Comparison of ENCODE assay signal across 1 cellular context in genomic region chr1:211630236-211631081, GRCh38.
TF ChIP-seq lines count a peak whose summit lies in the region.

No MANE protein-coding gene starts in this region.

TF ChIP-seq in HepG2, 621 proteins besides CTCF, POLR2A, EP300 and RAD21 (continued from another document and continues in another):
- no peak for TF ChIP-seq ZNF615 (CRISPR knock-in tag; IDR thresholded peaks at IDR 0.05; ENCODE audit: borderline replicate concordance)
- TF ChIP-seq ZBTB7A (CRISPR knock-in tag; IDR thresholded peaks at IDR 0.05) = no peak
- TF ChIP-seq USF2 (IDR thresholded peaks at IDR 0.05; ENCODE audit: low read depth, low read length) = no peak
- TF ChIP-seq USF2 (CRISPR knock-in tag; IDR thresholded peaks at IDR 0.05; ENCODE audit: borderline replicate concordance) = no peak
- TF ChIP-seq ZNF333 (CRISPR knock-in tag; IDR thresholded peaks at IDR 0.05; ENCODE audit: borderline replicate concordance) = no peak
- TF ChIP-seq NFE2L1 (CRISPR knock-in tag; IDR thresholded peaks at IDR 0.05; ENCODE audit: borderline replicate concordance) = no peak
- TF ChIP-seq POLR2AphosphoS5 (IDR thresholded peaks at IDR 0.05; ENCODE audit: low read depth, low read length) = no peak
- TF ChIP-seq ZNF432 (CRISPR knock-in tag; IDR thresholded peaks at IDR 0.05; ENCODE audit: borderline replicate concordance) = no peak
- TF ChIP-seq SMYD3 (CRISPR knock-in tag; IDR thresholded peaks at IDR 0.05) = no peak
- TF ChIP-seq ZFP91 (CRISPR knock-in tag; IDR thresholded peaks at IDR 0.05; ENCODE audit: borderline replicate concordance) = peak; percentile 62; the same call in 1 of the 2 replicates
- no peak for TF ChIP-seq DR1 (CRISPR knock-in tag; IDR thresholded peaks at IDR 0.05)
- no peak for TF ChIP-seq CBX2 (IDR thresholded peaks at IDR 0.05; ENCODE audit: low read depth, low read length)
- TF ChIP-seq CBX2 (CRISPR knock-in tag; IDR thresholded peaks at IDR 0.05; ENCODE audit: low read depth) = no peak
- peak; percentile 87 for TF ChIP-seq ZSCAN25 (CRISPR knock-in tag; IDR thresholded peaks at IDR 0.05)
- TF ChIP-seq RFX5 (IDR thresholded peaks at IDR 0.05; ENCODE audit: low read depth, low read length) = no peak
- peak; percentile 76 for TF ChIP-seq SAP130 (CRISPR knock-in tag; IDR thresholded peaks at IDR 0.05; ENCODE audit: low read depth)
- TF ChIP-seq ZNF609 (CRISPR knock-in tag; IDR thresholded peaks at IDR 0.05; ENCODE audit: borderline replicate concordance) = no peak
- TF ChIP-seq KMT2B (CRISPR knock-in tag; IDR thresholded peaks at IDR 0.05) = no peak
- no peak for TF ChIP-seq PAF1 (CRISPR knock-in tag; IDR thresholded peaks at IDR 0.05)
- TF ChIP-seq ZNF121 (CRISPR knock-in tag; IDR thresholded peaks at IDR 0.05) = no peak
- TF ChIP-seq ZNF138 (CRISPR knock-in tag; IDR thresholded peaks at IDR 0.05; ENCODE audit: low read depth) = no peak
- no peak for TF ChIP-seq ZNF317 (CRISPR knock-in tag; IDR thresholded peaks at IDR 0.05)
- no peak for TF ChIP-seq KDM1A (CRISPR knock-in tag; IDR thresholded peaks at IDR 0.05)
- TF ChIP-seq FOXC1 (CRISPR knock-in tag; IDR thresholded peaks at IDR 0.05; ENCODE audit: borderline replicate concordance) = no peak
- TF ChIP-seq MIXL1 (CRISPR knock-in tag; IDR thresholded peaks at IDR 0.05) = no peak
- TF ChIP-seq ATAD3A (CRISPR knock-in tag; IDR thresholded peaks at IDR 0.05) = no peak
- no peak for TF ChIP-seq RNF219 (CRISPR knock-in tag; IDR thresholded peaks at IDR 0.05)
- no peak for TF ChIP-seq TBP (CRISPR knock-in tag; IDR thresholded peaks at IDR 0.05)
- TF ChIP-seq ASH2L (IDR thresholded peaks at IDR 0.05; ENCODE audit: insufficient read length, low read depth, low read length) = no peak
- TF ChIP-seq TCF7 (IDR thresholded peaks at IDR 0.05; ENCODE audit: low read depth) = no peak
- no peak for TF ChIP-seq TSC22D2 (CRISPR knock-in tag; IDR thresholded peaks at IDR 0.05; ENCODE audit: borderline replicate concordance)
- 0 out of 2 replicates have a peak, but pooled peaks have one; percentile 14 for TF ChIP-seq ATF2 (CRISPR knock-in tag; IDR thresholded peaks at IDR 0.05)
- no peak for TF ChIP-seq REL (CRISPR knock-in tag; conservative IDR thresholded peaks at IDR 0.05)
- no peak for TF ChIP-seq NFYC (CRISPR knock-in tag; IDR thresholded peaks at IDR 0.05)
- no peak for TF ChIP-seq TAF15 (IDR thresholded peaks at IDR 0.05; ENCODE audit: low read depth, low read length, poor library complexity, severe bottlenecking)
- no peak for TF ChIP-seq THAP7 (CRISPR knock-in tag; IDR thresholded peaks at IDR 0.05)
- no peak for TF ChIP-seq CHD4 (IDR thresholded peaks at IDR 0.05; ENCODE audit: borderline replicate concordance, low read length)
- TF ChIP-seq RXRB (CRISPR knock-in tag; IDR thresholded peaks at IDR 0.05; ENCODE audit: borderline replicate concordance) = peak; percentile 48; the same call in 1 of the 2 replicates
- TF ChIP-seq ZBTB8A (CRISPR knock-in tag; IDR thresholded peaks at IDR 0.05; ENCODE audit: borderline replicate concordance, low read depth) = no peak
- TF ChIP-seq ZNF878 (CRISPR knock-in tag; IDR thresholded peaks at IDR 0.05) = no peak
- TF ChIP-seq MBNL3 (CRISPR knock-in tag; conservative IDR thresholded peaks at IDR 0.05) = no peak
- TF ChIP-seq ZSCAN29 (CRISPR knock-in tag; conservative IDR thresholded peaks at IDR 0.05) = no peak
- TF ChIP-seq ZFYVE20 (CRISPR knock-in tag; IDR thresholded peaks at IDR 0.05; ENCODE audit: borderline replicate concordance, low read depth) = no peak
- TF ChIP-seq NFATC3 (CRISPR knock-in tag; IDR thresholded peaks at IDR 0.05) = no peak
- 0 out of 2 replicates have a peak, but pooled peaks have one; percentile 33 for TF ChIP-seq TFE3 (CRISPR knock-in tag; IDR thresholded peaks at IDR 0.05)
- no peak for TF ChIP-seq ZNF784 (CRISPR knock-in tag; IDR thresholded peaks at IDR 0.05; ENCODE audit: borderline replicate concordance)
- no peak for TF ChIP-seq ZNF672 (CRISPR knock-in tag; IDR thresholded peaks at IDR 0.05)
- TF ChIP-seq ZNF713 (CRISPR knock-in tag; IDR thresholded peaks at IDR 0.05) = no peak
- TF ChIP-seq ZNF75D (CRISPR knock-in tag; IDR thresholded peaks at IDR 0.05; ENCODE audit: borderline replicate concordance) = no peak
- no peak for TF ChIP-seq ZBTB33 (CRISPR knock-in tag; IDR thresholded peaks at IDR 0.05)
